In genomic region chr20:45976132-45976531, GRCh38 we compare ENCODE assay signal across 15 cellular contexts. TPM values are rescaled to one million over a fixed set of nuclear protein-coding genes. Genes with fewer than 3 reads are reported as not detected.
DNase-seq lines count a peak whose midpoint lies in the region; ATAC-seq and TF ChIP-seq lines count a peak whose summit lies in the region.
"Had no signal": no experiment of that assay in that cellular context is flagged by ENCODE, and none has a peak within 500 bp of the region (broad histone marks: within the 10 kb centered on the region; RNA-seq: fewer than 3 reads in every experiment).

No MANE protein-coding gene starts in this region.

- H2BK120ac ChIP-seq in neuronal stem cell (ENCODE audit: low read depth, low read length) = no peak overlapping the region

- DNase-seq in cardiac septum (ENCODE audit: low spot score) (peak; percentile 3), right cardiac atrium (no peak), neuronal stem cell (ENCODE audit: low spot score) (no peak), transverse colon (no peak)
- no peak for DNase-seq in activated naive CD4-positive, alpha-beta T cell (lab: John Stamatoyannopoulos, UW)
- DNase-seq: ACHN; Calu3; CD4-positive, alpha-beta T cell; DMS 273 treated with DMSO at 0.1 percent for 48 hours; GOT3 had no signal

- TF ChIP-seq POLR2A in transverse colon (IDR thresholded peaks at IDR 0.05) (no peak), GM18505 (IDR thresholded peaks at IDR 0.05; ENCODE audit: borderline replicate concordance, extremely low read depth, insufficient read depth, insufficient read length) (no peak)

- H3K9me3 ChIP-seq in right cardiac atrium (ENCODE audit: control insufficient read depth, low read length) (no peaks in the 10 kb centered on the region), neuronal stem cell (replicated peaks in 1 of 2; ENCODE audit: control insufficient read depth in 2 of 2, insufficient read depth in 1 of 2, low read depth in 1 of 2, low read length in 2 of 2) (no peaks in the 10 kb centered on the region), transverse colon (no peaks in the 10 kb centered on the region)
- H3K9me3 ChIP-seq: BLaER1 treated with 17β-estradiol and CSF1 and Interleukin-3, amounts not matched to agents 10 nM and 100 nM; HAP-1 had no signal

- H3K4me1 Mint-ChIP-seq in dendritic cell treated with granulocyte-macrophage colony-stimulating factor and Interleukin-4, amounts not matched to agents 40 ng/mL and 50 ng/mL, for 4 days (ENCODE audit: low read depth) = peaks cover 31% of the 10 kb centered on the region

- H3K14ac ChIP-seq in neuronal stem cell (ENCODE audit: low read length) = no peak overlapping the region

- H3K9ac ChIP-seq in neuronal stem cell (ENCODE audit: low read depth, low read length, poor library complexity) = no peak overlapping the region
- H3K9ac ChIP-seq: BLaER1 treated with 17β-estradiol and CSF1 and Interleukin-3, amounts not matched to agents 10 nM and 100 nM had no signal

- TF ChIP-seq EP300 in transverse colon (IDR thresholded peaks at IDR 0.05; ENCODE audit: low read depth) = no peak

- H2BK15ac ChIP-seq in neuronal stem cell (ENCODE audit: low read length) = no peak overlapping the region

- peaks cover 4% of the 10 kb centered on the region for H3K79me1 ChIP-seq in neuronal stem cell (ENCODE audit: low read depth, low read length)

- peaks cover 12% of the 10 kb centered on the region for H3K36me3 Mint-ChIP-seq in dendritic cell treated with granulocyte-macrophage colony-stimulating factor and Interleukin-4, amounts not matched to agents 40 ng/mL and 50 ng/mL, for 4 days (ENCODE audit: low read depth)

- H3K18ac ChIP-seq in neuronal stem cell (ENCODE audit: low read length) = no peak overlapping the region

- no peak overlapping the region for H3K4me3 Mint-ChIP-seq in dendritic cell treated with granulocyte-macrophage colony-stimulating factor and Interleukin-4, amounts not matched to agents 40 ng/mL and 50 ng/mL, for 4 days
- H3K4me3 Mint-ChIP-seq: CD4-positive, alpha-beta T cell had no signal

- no peak overlapping the region for H3K4me3 ChIP-seq in right cardiac atrium (ENCODE audit: low read length)
- H3K4me3 ChIP-seq in neuronal stem cell (ENCODE audit: low read length in 2 of 2) = no peak overlapping the region
- H3K4me3 ChIP-seq in transverse colon = no peak overlapping the region
- H3K4me3 ChIP-seq: BLaER1 treated with 17β-estradiol and CSF1 and Interleukin-3, amounts not matched to agents 10 nM and 100 nM; HAP-1 had no signal

- no peaks in the 10 kb centered on the region for H3K9me3 Mint-ChIP-seq in dendritic cell treated with granulocyte-macrophage colony-stimulating factor and Interleukin-4, amounts not matched to agents 40 ng/mL and 50 ng/mL, for 4 days
- H3K9me3 Mint-ChIP-seq: CD4-positive, alpha-beta T cell had no signal

- no peaks in the 10 kb centered on the region for H3K36me3 ChIP-seq in neuronal stem cell (replicated peaks in 1 of 2; ENCODE audit: control insufficient read depth in 2 of 2, insufficient read depth in 2 of 2, low read length in 2 of 2)
- H3K36me3 ChIP-seq in transverse colon = no peaks in the 10 kb centered on the region
- H3K36me3 ChIP-seq: BLaER1 treated with 17β-estradiol and CSF1 and Interleukin-3, amounts not matched to agents 10 nM and 100 nM had no signal

- H3K27ac Mint-ChIP-seq in dendritic cell treated with granulocyte-macrophage colony-stimulating factor and Interleukin-4, amounts not matched to agents 40 ng/mL and 50 ng/mL, for 4 days = peak overlapping the region; percentile 4
- H3K27ac Mint-ChIP-seq: CD4-positive, alpha-beta T cell had no signal

- H3K27ac ChIP-seq in right cardiac atrium (ENCODE audit: low read length) = no peak overlapping the region
- H3K27ac ChIP-seq in neuronal stem cell (replicated peaks; ENCODE audit: low read length) = no peak overlapping the region
- H3K27ac ChIP-seq in transverse colon = no peak overlapping the region
- H3K27ac ChIP-seq: BLaER1 treated with 17β-estradiol and CSF1 and Interleukin-3, amounts not matched to agents 10 nM and 100 nM had no signal

- H3K4me1 ChIP-seq in right cardiac atrium (ENCODE audit: control insufficient read depth, insufficient read depth, low read length) = no peaks in the 10 kb centered on the region
- H3K4me1 ChIP-seq in neuronal stem cell (ENCODE audit: control insufficient read depth in 2 of 2, insufficient read depth in 1 of 2, low read depth in 1 of 2, low read length in 2 of 2) = peaks cover 2 to 3% of the 10 kb centered on the region in 2 donors
- H3K4me1 ChIP-seq in transverse colon = peaks cover 4 to 6% (median 5%) of the 10 kb centered on the region in 4 donors

- no peak overlapping the region for H4K91ac ChIP-seq in neuronal stem cell (ENCODE audit: low read depth, low read length, poor library complexity)

- intact Hi-C loops in cardiac septum (cut with DNase I) (no loop called here), right cardiac atrium (cut with DNase I) (no loop called here), transverse colon (cut with DNase I; ENCODE audit: low total_unique reads) (no loop called here)
- intact Hi-C loops in dendritic cell treated with granulocyte-macrophage colony-stimulating factor and Interleukin-4, amounts not matched to agents 40 ng/mL and 50 ng/mL, for 4 days (cut with micrococcal nuclease) = no loop called here

- ATAC-seq in right cardiac atrium = no peak
- ATAC-seq in GM18505 (IDR thresholded peaks at IDR 0.05; ENCODE audit: unreplicated experiment) = no peak

- no peak overlapping the region for H4K8ac ChIP-seq in neuronal stem cell (ENCODE audit: low read depth, low read length)

- H2BK12ac ChIP-seq in neuronal stem cell (ENCODE audit: low read length) = no peak overlapping the region

- WGBS in right cardiac atrium = 70% methylated on average over 7 of the region's 7 CpGs
- WGBS in neuronal stem cell (ENCODE audit: extremely low coverage in 2 of 2, insufficient read length in 2 of 2, insufficient replicate concordance in 1 of 2), 2 donors = no CpG with 5 or more reads among the region's 7 CpGs
- 62 to 88% methylated on average over 2 to 7 of the region's 7 CpGs for WGBS in transverse colon (ENCODE audit: low coverage in 1 of 2), 2 donors

- H2BK5ac ChIP-seq in neuronal stem cell (ENCODE audit: low read length) = no peak overlapping the region

- H2AFZ ChIP-seq in neuronal stem cell (ENCODE audit: low read length) = peak overlapping the region; percentile 59

- in situ Hi-C loops in transverse colon (cut with MboI; ENCODE audit: low pct_ligation_motif_present in 1 of 4, low pct_unique_long_range_greater_than_20kb in 1 of 4, low sequenced_read_pairs in 3 of 4) = no loop called here

- peaks cover 11% of the 10 kb centered on the region for H3K27me3 Mint-ChIP-seq in dendritic cell treated with granulocyte-macrophage colony-stimulating factor and Interleukin-4, amounts not matched to agents 40 ng/mL and 50 ng/mL, for 4 days

- peak overlapping the region; percentile 24 for H2AK5ac ChIP-seq in neuronal stem cell (ENCODE audit: low read depth, low read length)

- no peak overlapping the region for H3K23ac ChIP-seq in neuronal stem cell (ENCODE audit: low read depth, low read length, poor library complexity)

- no peak overlapping the region for H3K4ac ChIP-seq in neuronal stem cell (ENCODE audit: low read length)

- H3K4me2 ChIP-seq in neuronal stem cell (ENCODE audit: insufficient read depth, low read length, poor library complexity, severe bottlenecking) = no peak overlapping the region

- H3K27me3 ChIP-seq in right cardiac atrium (ENCODE audit: control insufficient read depth, insufficient read depth) = no peaks in the 10 kb centered on the region
- peaks cover 0 to 19% (median 0%) of the 10 kb centered on the region in 3 experiments for H3K27me3 ChIP-seq in neuronal stem cell (ENCODE audit: control insufficient read depth in 3 of 3, insufficient read depth in 3 of 3, low read depth in 1 of 3, low read length in 3 of 3)
- peaks cover 3% of the 10 kb centered on the region for H3K27me3 ChIP-seq in transverse colon
- H3K27me3 ChIP-seq: BLaER1 treated with 17β-estradiol and CSF1 and Interleukin-3, amounts not matched to agents 10 nM and 100 nM had no signal

- no peak for TF ChIP-seq CTCF in transverse colon (IDR thresholded peaks at IDR 0.05)

RNA-seq across cellular contexts. Expression of gene ZNF335, which starts 4.1 kb away (rescaled TPM):
- total RNA-seq in cardiac septum (8.5 TPM), right cardiac atrium (10 to 100 TPM in 1 of 4 donors, 1 to 10 TPM in 3; 8.2 to 10.1 (median 8.6) TPM), transverse colon (10 to 100 TPM; 27.0 to 80.0 (median 32.4) TPM)
- 6.4 TPM for polyA plus RNA-seq in right cardiac atrium
- 7.3 TPM for polyA plus RNA-seq in neuronal stem cell (2013, experiment 1 of 2)
- 7.1 TPM for polyA plus RNA-seq in neuronal stem cell (2013, experiment 2 of 2)

RNA-seq across cellular contexts. Expression of gene MMP9, which starts 32.6 kb away (rescaled TPM):
- total RNA-seq in cardiac septum = 2.4 TPM
- under 1 TPM; 0.17 to 0.81 (median 0.27) TPM for total RNA-seq in right cardiac atrium
- polyA plus RNA-seq in right cardiac atrium = 0.16 TPM
- 0.18 TPM for polyA plus RNA-seq in neuronal stem cell (2013, experiment 1 of 2)
- 0.18 TPM for polyA plus RNA-seq in neuronal stem cell (2013, experiment 2 of 2)
- 1 to 10 TPM in 1 of 4 donors, not detected in 3; 3.8 TPM for total RNA-seq in transverse colon
- total RNA-seq: Calu3 had no signal

RNA-seq across cellular contexts. Expression of gene PCIF1, which starts 41.6 kb away (rescaled TPM):
- 30.2 TPM for total RNA-seq in cardiac septum
- 10 to 100 TPM; 28.0 to 31.8 (median 29.6) TPM for total RNA-seq in right cardiac atrium
- polyA plus RNA-seq in right cardiac atrium = 22.2 TPM
- 39.1 TPM for polyA plus RNA-seq in neuronal stem cell (2013, experiment 1 of 2)
- polyA plus RNA-seq in neuronal stem cell (2013, experiment 2 of 2) = 39.1 TPM
- 10 to 100 TPM; 23.5 to 52.0 (median 32.0) TPM for total RNA-seq in transverse colon

RNA-seq across cellular contexts. Expression of gene SLC12A5, which starts 52.9 kb away (rescaled TPM):
- total RNA-seq in cardiac septum = 0.73 TPM
- total RNA-seq in right cardiac atrium = 1 to 10 TPM; 1.1 to 4.7 (median 2.6) TPM
- 6.6 TPM for polyA plus RNA-seq in right cardiac atrium
- 8.5 TPM for polyA plus RNA-seq in neuronal stem cell (2013, experiment 1 of 2)
- 6.5 TPM for polyA plus RNA-seq in neuronal stem cell (2013, experiment 2 of 2)
- total RNA-seq in transverse colon = not detected
- total RNA-seq: Daoy had no signal
